ENCODE assay signal across 12 cellular contexts in genomic region chr7:148334959-148335577, GRCh38.
A peak's percentile ranks its signal among the peaks of the same experiment; 100 is the strongest.
DNase-seq lines count a peak whose midpoint lies in the region; ATAC-seq and TF ChIP-seq lines count a peak whose summit lies in the region.
"Had no signal": no experiment of that assay in that cellular context is flagged by ENCODE, and none has a peak within 500 bp of the region (broad histone marks: within the 10 kb centered on the region; RNA-seq: fewer than 3 reads in every experiment).

No MANE protein-coding gene starts in this region.

- no peak for TF ChIP-seq RAD21 in neural cell (conservative IDR thresholded peaks at IDR 0.05)

- no peaks in the 10 kb centered on the region for H4K20me1 ChIP-seq in neural cell (ENCODE audit: insufficient read depth)

- H3K9ac ChIP-seq in neural cell (ENCODE audit: low read length), result peak overlapping the region; percentile 50

- H3K27ac ChIP-seq in neural cell (ENCODE audit: low read length), result peak overlapping the region; percentile 79
- no peak overlapping the region for H3K27ac ChIP-seq in testis
- no peak overlapping the region for H3K27ac ChIP-seq in Peyer's patch

- H3K9me2 ChIP-seq in neural cell (ENCODE audit: insufficient read depth, low read length), result no peaks in the 10 kb centered on the region

- H2AFZ ChIP-seq in neural cell (ENCODE audit: low read depth, low read length), result no peak overlapping the region

- no peaks in the 10 kb centered on the region for H3K36me3 ChIP-seq in neural cell (ENCODE audit: insufficient read depth, low read length)
- H3K36me3 ChIP-seq in testis (ENCODE audit: low read depth, missing control alignments), result no peaks in the 10 kb centered on the region
- no peaks in the 10 kb centered on the region for H3K36me3 ChIP-seq in Peyer's patch

- peak; percentile 70 for DNase-seq in NCI-H2227 (lab: John Stamatoyannopoulos, UW; ENCODE audit: unreplicated experiment)
- peak; percentile 50 for DNase-seq in choroid plexus epithelial cell (ENCODE audit: low read depth)
- DNase-seq in testis, result no peak
- no peak for DNase-seq in GM19240 (ENCODE audit: insufficient read length, low spot score)
- no peak for DNase-seq in Peyer's patch
- DNase-seq: cerebellar nuclear complex; right cardiac atrium; SHP77; stimulated activated naive CD4-positive, alpha-beta T cell had no signal

- peak overlapping the region; percentile 42 for H3K4me2 ChIP-seq in neural cell (ENCODE audit: low read length)

- ATAC-seq in GM18868 (IDR thresholded peaks at IDR 0.05; ENCODE audit: unreplicated experiment), result peak; percentile 26
- ATAC-seq in HG02678 (IDR thresholded peaks at IDR 0.05; ENCODE audit: unreplicated experiment), result no peak

- H3K27me3 ChIP-seq in neural cell (ENCODE audit: insufficient read depth, low read depth, low read length) (no peaks in the 10 kb centered on the region), testis (no peaks in the 10 kb centered on the region), Peyer's patch (no peaks in the 10 kb centered on the region)

- H3K4me1 ChIP-seq in testis (no peaks in the 10 kb centered on the region), Peyer's patch (peaks cover 0 to 14% (median 0%) of the 10 kb centered on the region in 4 donors)

- intact Hi-C loops in testis (cut with DNase I; ENCODE audit: low total_unique reads), result no loop called here

- TF ChIP-seq POLR2A in testis (IDR thresholded peaks at IDR 0.05) (no peak), Peyer's patch (IDR thresholded peaks at IDR 0.05) (no peak)

- no peaks in the 10 kb centered on the region for H3F3A ChIP-seq in neural cell (ENCODE audit: insufficient read depth, low read length, poor library complexity, severe bottlenecking)

- H3K79me2 ChIP-seq in neural cell (replicated peaks; ENCODE audit: insufficient read depth, low read length), result peaks cover 8% of the 10 kb centered on the region

- H3K9me3 ChIP-seq in neural cell (ENCODE audit: low read length) (no peaks in the 10 kb centered on the region), testis (no peaks in the 10 kb centered on the region), Peyer's patch (no peaks in the 10 kb centered on the region)

- 51 to 54% methylated on average over 6 of the region's 6 CpGs for WGBS in testis, 2 donors

- TF ChIP-seq CTCF in choroid plexus epithelial cell (conservative IDR thresholded peaks at IDR 0.05; ENCODE audit: low read depth, low read length) (no peak), neural cell (IDR thresholded peaks at IDR 0.05; ENCODE audit: poor library complexity, severe bottlenecking) (no peak), testis (IDR thresholded peaks at IDR 0.05) (no peak), Peyer's patch (IDR thresholded peaks at IDR 0.05) (no peak)

- peak; percentile 72 for TF ChIP-seq EP300 in neural cell (conservative IDR thresholded peaks at IDR 0.05; ENCODE audit: poor library complexity, severe bottlenecking)

- no peak overlapping the region for H3K4me3 ChIP-seq in choroid plexus epithelial cell (ENCODE audit: low read depth, low read length)
- peak overlapping the region; percentile 43 for H3K4me3 ChIP-seq in neural cell (ENCODE audit: low read length)
- H3K4me3 ChIP-seq in testis, result no peak overlapping the region
- no peak overlapping the region for H3K4me3 ChIP-seq in Peyer's patch

TF ChIP-seq in neural cell, 6 proteins besides CTCF, POLR2A, EP300 and RAD21:
- no peak for TF ChIP-seq EZH2 (IDR thresholded peaks at IDR 0.05; ENCODE audit: borderline replicate concordance, insufficient read depth, low read length, poor library complexity, severe bottlenecking)
- peak; percentile 69 for TF ChIP-seq POLR2AphosphoS5 (IDR thresholded peaks at IDR 0.05)
- TF ChIP-seq MXI1 (conservative IDR thresholded peaks at IDR 0.05; ENCODE audit: poor library complexity, severe bottlenecking), result peak; percentile 26
- TF ChIP-seq REST (IDR thresholded peaks at IDR 0.05; ENCODE audit: borderline replicate concordance), result peak; percentile 72

Comparison
In these comparisons a context has a peak if more than half of its experiments do, and no peak if none do; other contexts are left out.
1. DNase-seq: peak in NCI-H2227 (single experiment) and choroid plexus epithelial cell (single experiment); none in testis (single experiment), GM19240 (single experiment) and Peyer's patch (0 of 3).